In the genomic region with DNA sequence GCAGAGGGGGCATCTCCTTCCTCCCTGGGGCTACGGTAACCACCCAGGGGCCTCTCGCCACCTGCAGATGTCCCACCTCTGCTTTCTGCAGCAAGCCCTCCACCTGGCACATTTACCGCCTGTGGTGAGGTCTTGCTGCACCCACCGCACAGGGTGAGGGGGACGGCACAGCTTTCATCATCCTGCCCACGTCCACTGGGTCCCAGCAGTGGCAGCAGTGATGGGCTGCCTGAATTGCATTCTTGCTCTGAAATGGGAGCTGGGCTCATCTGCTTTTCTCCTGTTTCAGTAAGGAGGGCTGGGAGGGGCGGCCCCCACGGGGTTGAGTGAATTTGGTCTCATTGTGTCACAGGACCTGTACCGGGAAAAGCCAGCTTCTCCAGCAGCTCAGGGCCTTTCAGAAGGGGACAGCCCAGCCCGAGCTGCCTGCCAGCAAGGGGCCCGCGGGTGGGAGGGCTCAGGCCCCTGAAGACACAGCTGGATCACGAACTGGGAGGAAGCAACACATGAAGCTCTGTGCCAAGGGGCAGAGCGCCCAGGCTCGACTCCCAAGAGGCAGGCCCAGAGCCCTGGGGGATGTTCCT, we compare ENCODE assay signal across 15 cellular contexts. TPM values are rescaled to one million over a fixed set of nuclear protein-coding genes. Genes with fewer than 3 reads are reported as not detected.
A peak's percentile ranks its signal among the peaks of the same experiment; 100 is the strongest.
DNase-seq lines count a peak whose midpoint lies in the region; ATAC-seq and TF ChIP-seq lines count a peak whose summit lies in the region.
"Had no signal": no experiment of that assay in that cellular context is flagged by ENCODE, and none has a peak within 500 bp of the region (broad histone marks: within the 10 kb centered on the region; RNA-seq: fewer than 3 reads in every experiment).

No MANE protein-coding gene starts in this region.

- no peaks in the 10 kb centered on the region for H3K79me2 ChIP-seq in MM.1S (ENCODE audit: low read length)

- H2AFZ ChIP-seq in MM.1S (ENCODE audit: low read length) = peak overlapping the region; percentile 67

- CTCF ChIA-PET in activated naive CD4-positive, alpha-beta T cell treated with anti-CD3 and anti-CD28 coated beads for 36 hours (lab: Charles Lee) = interaction anchor here (0.8 kb wide), 1 partner anchor 30 kb away, joined by 3 read pairs; no protein-coding TSS in a partner anchor

- 53% methylated on average over 4 of the region's 15 CpGs; no CpG with 5 or more reads in 1 of the 2 donors for WGBS in gastroesophageal sphincter (ENCODE audit: low coverage in 1 of 2), 2 donors

- H3K9me3 Mint-ChIP-seq in neural crest cell = no peaks in the 10 kb centered on the region
- H3K9me3 Mint-ChIP-seq in activated naive CD4-positive, alpha-beta T cell treated with anti-CD3 and anti-CD28 coated beads for 36 hours = no peaks in the 10 kb centered on the region
- H3K9me3 Mint-ChIP-seq: nephron progenitor cell had no signal

- H3F3A ChIP-seq in MM.1S (ENCODE audit: insufficient read depth, low read length) = peaks cover 15% of the 10 kb centered on the region; the same call in 1 of the 2 replicates

- no peaks in the 10 kb centered on the region for H3K27me3 ChIP-seq in BE2C
- no peaks in the 10 kb centered on the region for H3K27me3 ChIP-seq in MM.1S (replicated peaks; ENCODE audit: insufficient read depth, low read length)
- no peaks in the 10 kb centered on the region for H3K27me3 ChIP-seq in gastroesophageal sphincter

- no peak for TF ChIP-seq POLR2A in gastroesophageal sphincter (IDR thresholded peaks at IDR 0.05)

- H3K36me3 Mint-ChIP-seq in neural crest cell (ENCODE audit: low read depth) = no peaks in the 10 kb centered on the region
- H3K36me3 Mint-ChIP-seq in activated naive CD4-positive, alpha-beta T cell treated with anti-CD3 and anti-CD28 coated beads for 36 hours (ENCODE audit: low read depth) = peaks cover 1% of the 10 kb centered on the region

- H3K4me1 ChIP-seq in BE2C (no peaks in the 10 kb centered on the region; the same call in 1 of the 2 replicates), MM.1S (ENCODE audit: low read length) (peaks cover 16% of the 10 kb centered on the region), gastroesophageal sphincter (peaks cover 0 to 27% (median 3%) of the 10 kb centered on the region in 3 donors)

- no peak for TF ChIP-seq EP300 in gastroesophageal sphincter (IDR thresholded peaks at IDR 0.05)

- H3K9ac ChIP-seq in MM.1S (ENCODE audit: low read length) = peak overlapping the region; percentile 55; the same call in 1 of the 2 replicates

- H3K4me3 ChIP-seq in BE2C (ENCODE audit: low read depth, low read length) = no peak overlapping the region
- H3K4me3 ChIP-seq in MM.1S (ENCODE audit: low read length) = no peak overlapping the region
- no peak overlapping the region for H3K4me3 ChIP-seq in gastroesophageal sphincter

- ATAC-seq in HG03139 (IDR thresholded peaks at IDR 0.05; ENCODE audit: unreplicated experiment) (no peak), GM21825 (IDR thresholded peaks at IDR 0.05; ENCODE audit: unreplicated experiment) (no peak), gastroesophageal sphincter (no peak)

- peak overlapping the region; percentile 57 for H3K27ac Mint-ChIP-seq in neural crest cell (ENCODE audit: unreplicated experiment)
- H3K27ac Mint-ChIP-seq in activated naive CD4-positive, alpha-beta T cell treated with anti-CD3 and anti-CD28 coated beads for 36 hours = no peak overlapping the region

- H3K4me1 Mint-ChIP-seq in neural crest cell = no peaks in the 10 kb centered on the region
- peaks cover 24% of the 10 kb centered on the region for H3K4me1 Mint-ChIP-seq in activated naive CD4-positive, alpha-beta T cell treated with anti-CD3 and anti-CD28 coated beads for 36 hours (ENCODE audit: low read depth)

- intact Hi-C loops in activated naive CD4-positive, alpha-beta T cell treated with anti-CD3 and anti-CD28 coated beads for 36 hours (cut with micrococcal nuclease) = loop anchor here (2.0 kb wide), 1 partner anchor 14 kb away; no protein-coding TSS in a partner anchor

- peak; percentile 42 for DNase-seq in BE2C
- DNase-seq in MM.1S = no peak
- DNase-seq in caudate nucleus (lab: John Stamatoyannopoulos, UW) = peak in 24 of 61 donors; percentile 5 to 65 (median 30)
- no peak for DNase-seq in neural crest cell (ENCODE audit: low read depth, low spot score)
- no peak for DNase-seq in activated naive CD4-positive, alpha-beta T cell treated with anti-CD3 and anti-CD28 coated beads for 36 hours
- DNase-seq: activated CD8-positive, alpha-beta memory T cell treated with anti-CD3 and anti-CD28 coated beads, Interleukin-2, amount 50 U/mL, for 48 hours; left cardiac atrium; NCI-H1436 treated with DMSO at 0.1 percent for 48 hours; NCI-H82; nephron progenitor cell had no signal

- no peaks in the 10 kb centered on the region for H4K20me1 ChIP-seq in MM.1S (ENCODE audit: insufficient read depth, low read length)

- H3K36me3 ChIP-seq in BE2C = peaks cover 8% of the 10 kb centered on the region
- no peaks in the 10 kb centered on the region for H3K36me3 ChIP-seq in MM.1S (replicated peaks; ENCODE audit: insufficient read depth, low read length)
- peaks cover 0 to 37% of the 10 kb centered on the region in 2 donors for H3K36me3 ChIP-seq in gastroesophageal sphincter

- no peaks in the 10 kb centered on the region for H3K9me3 ChIP-seq in BE2C
- H3K9me3 ChIP-seq in MM.1S (replicated peaks; ENCODE audit: insufficient read depth, low read length) = no peaks in the 10 kb centered on the region
- no peaks in the 10 kb centered on the region for H3K9me3 ChIP-seq in gastroesophageal sphincter

- no peak overlapping the region for H3K4me3 Mint-ChIP-seq in neural crest cell
- H3K4me3 Mint-ChIP-seq in activated naive CD4-positive, alpha-beta T cell treated with anti-CD3 and anti-CD28 coated beads for 36 hours = no peak overlapping the region
- H3K4me3 Mint-ChIP-seq: nephron progenitor cell had no signal

- H3K4me2 ChIP-seq in MM.1S (ENCODE audit: low read depth, low read length) = peak overlapping the region; percentile 95; the same call in 1 of the 2 replicates

- peaks cover 2% of the 10 kb centered on the region for H3K27me3 Mint-ChIP-seq in neural crest cell (ENCODE audit: low read depth)
- H3K27me3 Mint-ChIP-seq in activated naive CD4-positive, alpha-beta T cell treated with anti-CD3 and anti-CD28 coated beads for 36 hours (ENCODE audit: low read depth) = no peaks in the 10 kb centered on the region

- TF ChIP-seq CTCF in BE2C (IDR thresholded peaks at IDR 0.05; ENCODE audit: low read depth, low read length) (no peak), MM.1S (IDR thresholded peaks at IDR 0.05; ENCODE audit: low read length) (no peak), neural crest cell (conservative IDR thresholded peaks at IDR 0.05) (no peak), gastroesophageal sphincter (IDR thresholded peaks at IDR 0.05) (no peak)

- no peaks in the 10 kb centered on the region for H3K9me2 ChIP-seq in MM.1S (replicated peaks; ENCODE audit: insufficient read depth, low read length)

- peak overlapping the region; percentile 75; the same call in 1 of the 2 replicates for H3K27ac ChIP-seq in MM.1S (ENCODE audit: low read length)
- peak overlapping the region; percentile 74 for H3K27ac ChIP-seq in caudate nucleus (ENCODE audit: low read depth, low read length)
- H3K27ac ChIP-seq in gastroesophageal sphincter = peak overlapping the region in 1 of 4 donors; percentile 39

RNA-seq across cellular contexts. Expression of gene DNAAF8, which starts 12.7 kb away (rescaled TPM):
- 0.57 TPM for polyA plus RNA-seq in BE2C (2012; ENCODE audit: insufficient read depth, insufficient read length, low read depth)
- 0.68 and 0.96 TPM in 2 replicates for total RNA-seq in neural crest cell
- total RNA-seq in activated naive CD4-positive, alpha-beta T cell treated with anti-CD3 and anti-CD28 coated beads for 36 hours = under 1 TPM in 1 of 2 experiments, not detected in 1; 0.07 TPM
- under 1 TPM; 0.54 to 0.89 (median 0.65) TPM for total RNA-seq in gastroesophageal sphincter
- total RNA-seq: G401 had no signal

RNA-seq across cellular contexts. Expression of gene ANKS3, which starts 13.0 kb away (rescaled TPM):
- polyA plus RNA-seq in BE2C (2012; ENCODE audit: insufficient read depth, insufficient read length, low read depth) = 26.6 TPM
- total RNA-seq in neural crest cell (32.0 and 35.5 TPM in 2 replicates), gastroesophageal sphincter (10 to 100 TPM; 23.3 to 47.8 (median 27.6) TPM)
- total RNA-seq in activated naive CD4-positive, alpha-beta T cell treated with anti-CD3 and anti-CD28 coated beads for 36 hours = 10 to 100 TPM in 1 of 2 experiments, 1 to 10 TPM in 1; 8.2 to 11.7 TPM

RNA-seq across cellular contexts. Expression of gene ZNF500, which starts 19.9 kb away (rescaled TPM):
- 11.1 TPM for polyA plus RNA-seq in BE2C (2012; ENCODE audit: insufficient read depth, insufficient read length, low read depth)
- 17.6 and 21.1 TPM in 2 replicates for total RNA-seq in neural crest cell
- 10 to 100 TPM in 1 of 2 experiments, 1 to 10 TPM in 1; 8.9 to 11.2 TPM for total RNA-seq in activated naive CD4-positive, alpha-beta T cell treated with anti-CD3 and anti-CD28 coated beads for 36 hours
- 10 to 100 TPM; 12.6 to 15.8 (median 13.8) TPM for total RNA-seq in gastroesophageal sphincter

RNA-seq across cellular contexts. Expression of gene SEPTIN12, which starts 41.1 kb away (rescaled TPM):
- polyA plus RNA-seq in BE2C (2012; ENCODE audit: insufficient read depth, insufficient read length, low read depth) = not detected
- total RNA-seq in neural crest cell = 0.65 TPM in 1 of 2 replicates, not detected in the other
- not detected for total RNA-seq in activated naive CD4-positive, alpha-beta T cell treated with anti-CD3 and anti-CD28 coated beads for 36 hours
- not detected for total RNA-seq in gastroesophageal sphincter
- total RNA-seq: G401, left cardiac atrium, SK-MEL-5 had no signal

RNA-seq across cellular contexts. Expression of gene SMIM22, which starts 48.1 kb away (rescaled TPM):
- polyA plus RNA-seq in BE2C (2012; ENCODE audit: insufficient read depth, insufficient read length, low read depth) = 5.6 TPM
- total RNA-seq in neural crest cell (not detected in 2 replicates), gastroesophageal sphincter (not detected)
- not detected for total RNA-seq in activated naive CD4-positive, alpha-beta T cell treated with anti-CD3 and anti-CD28 coated beads for 36 hours
- total RNA-seq: G401, left cardiac atrium, SK-MEL-5 had no signal
